In the genomic region with DNA sequence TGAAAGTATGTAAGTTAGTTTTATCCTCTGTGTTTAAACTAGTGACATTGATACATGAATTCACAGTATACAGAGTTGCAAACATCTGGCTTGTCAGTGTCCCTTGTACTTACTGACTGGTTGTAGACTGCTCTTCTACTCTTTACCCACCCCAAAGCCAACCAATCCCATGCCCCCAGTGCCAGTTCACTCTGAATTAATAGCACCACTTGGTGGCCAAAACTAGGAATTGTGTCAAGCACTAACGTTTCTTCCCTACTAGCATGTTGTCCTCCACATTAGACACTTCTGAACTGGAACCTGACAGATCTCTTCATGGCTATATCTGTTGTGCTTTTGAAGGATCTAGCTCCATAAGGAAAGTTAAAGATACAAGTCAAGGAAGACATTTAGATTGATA, we compare ENCODE assay signal across 9 cellular contexts.
DNase-seq lines count a peak whose midpoint lies in the region; ATAC-seq and TF ChIP-seq lines count a peak whose summit lies in the region.
"Had no signal": no experiment of that assay in that cellular context is flagged by ENCODE, and none has a peak within 500 bp of the region (broad histone marks: within the 10 kb centered on the region; RNA-seq: fewer than 3 reads in every experiment).

No MANE protein-coding gene starts in this region.

- H4K20me1 ChIP-seq in DOHH2 (ENCODE audit: control insufficient read depth, insufficient read depth, low read depth, low read length): no peaks in the 10 kb centered on the region

- ATAC-seq in HG02981 (IDR thresholded peaks at IDR 0.05; ENCODE audit: unreplicated experiment): no peak
- no peak for ATAC-seq in GM18520 (IDR thresholded peaks at IDR 0.05; ENCODE audit: unreplicated experiment)

- H3K4me2 ChIP-seq in DOHH2 (ENCODE audit: low read length): no peak overlapping the region

- H3K27ac ChIP-seq in DOHH2 (ENCODE audit: low read depth, low read length) (no peak overlapping the region), RWPE1 (no peak overlapping the region)

- POLR2A ChIA-PET in HEK293T (lab: Yijun Ruan, JAX): no interaction called here
- POLR2A ChIA-PET in RWPE1 (lab: Yijun Ruan, JAX; ENCODE audit: low non-redundant PET): no interaction called here

- H3K9me3 ChIP-seq in DOHH2 (ENCODE audit: control insufficient read depth, insufficient read depth, low read length): no peaks in the 10 kb centered on the region

- peak; percentile 33 for DNase-seq in HEK293T (ENCODE audit: extremely low spot score)
- no peak for DNase-seq in RWPE1 (ENCODE audit: low spot score)
- DNase-seq in hepatic stellate cell (ENCODE audit: low spot score): peak; percentile 21
- no peak for DNase-seq in GOT3 (lab: John Stamatoyannopoulos, UW)
- no peak for DNase-seq in AG20443 (ENCODE audit: low spot score)
- DNase-seq: naive B cell had no signal

- no peaks in the 10 kb centered on the region for H3K9me2 ChIP-seq in DOHH2 (replicated peaks; ENCODE audit: control insufficient read depth, low read length)

- H3F3A ChIP-seq in DOHH2 (ENCODE audit: control insufficient read depth, insufficient read depth): no peaks in the 10 kb centered on the region

- H3K36me3 ChIP-seq in DOHH2 (ENCODE audit: control insufficient read depth, low read length): no peaks in the 10 kb centered on the region

- CTCF ChIA-PET in HEK293T (lab: Yijun Ruan, JAX): no interaction called here
- CTCF ChIA-PET in RWPE1 (lab: Yijun Ruan, JAX): interaction anchor here (0.7 to 1.1 kb wide), 2 partner anchors 10 to 414 kb away, joined by 3 read pairs; no protein-coding TSS in a partner anchor

- H3K4me3 ChIP-seq in DOHH2 (ENCODE audit: low read length): no peak overlapping the region

- no peaks in the 10 kb centered on the region for H3K27me3 ChIP-seq in DOHH2 (ENCODE audit: control insufficient read depth, low read length)

- H3K4me1 ChIP-seq in DOHH2 (ENCODE audit: control insufficient read depth, low read length): no peaks in the 10 kb centered on the region

- no peaks in the 10 kb centered on the region for H3K79me2 ChIP-seq in DOHH2 (ENCODE audit: control insufficient read depth, low read length)

- peak; percentile 50 for TF ChIP-seq CTCF in DOHH2 (IDR thresholded peaks at IDR 0.05; ENCODE audit: low read depth, low read length, poor library complexity, severe bottlenecking)
- peak; percentile 34 for TF ChIP-seq CTCF in RWPE1 (conservative IDR thresholded peaks at IDR 0.05; ENCODE audit: low read depth)

TF ChIP-seq in HEK293T, 16 proteins besides CTCF, POLR2A, EP300 and RAD21:
- TF ChIP-seq TARDBP (IDR thresholded peaks at IDR 0.05): no peak
- TF ChIP-seq L3MBTL2 (conservative IDR thresholded peaks at IDR 0.05): no peak
- no peak for TF ChIP-seq LEF1 (IDR thresholded peaks at IDR 0.05; ENCODE audit: borderline replicate concordance)
- TF ChIP-seq SP1 (IDR thresholded peaks at IDR 0.05): no peak
- no peak for TF ChIP-seq PKNOX1 (IDR thresholded peaks at IDR 0.05)
- no peak for TF ChIP-seq NFRKB (IDR thresholded peaks at IDR 0.05)
- no peak for TF ChIP-seq HDGF (IDR thresholded peaks at IDR 0.05; ENCODE audit: borderline replicate concordance)
- no peak for TF ChIP-seq CTBP1 (IDR thresholded peaks at IDR 0.05; ENCODE audit: borderline replicate concordance)
- TF ChIP-seq SUZ12 (IDR thresholded peaks at IDR 0.05): no peak
- TF ChIP-seq ELF4 (IDR thresholded peaks at IDR 0.05): no peak
- TF ChIP-seq ZNF384 (IDR thresholded peaks at IDR 0.05): no peak
- TF ChIP-seq FOXA1 (IDR thresholded peaks at IDR 0.05): no peak
- TF ChIP-seq BHLHE40 (IDR thresholded peaks at IDR 0.05; ENCODE audit: borderline replicate concordance): no peak
- TF ChIP-seq FOXM1 (IDR thresholded peaks at IDR 0.05; ENCODE audit: borderline replicate concordance): no peak
- TF ChIP-seq FOXK2 (IDR thresholded peaks at IDR 0.05): no peak

Comparison
In these comparisons a context has a peak if more than half of its experiments do, and no peak if none do; other contexts are left out.
1. DNase-seq: peak in HEK293T (single experiment) and hepatic stellate cell (single experiment); none in RWPE1 (single experiment), GOT3 (single experiment) and AG20443 (single experiment).